Comparison of ENCODE assay signal across 10 cellular contexts in the genomic region with DNA sequence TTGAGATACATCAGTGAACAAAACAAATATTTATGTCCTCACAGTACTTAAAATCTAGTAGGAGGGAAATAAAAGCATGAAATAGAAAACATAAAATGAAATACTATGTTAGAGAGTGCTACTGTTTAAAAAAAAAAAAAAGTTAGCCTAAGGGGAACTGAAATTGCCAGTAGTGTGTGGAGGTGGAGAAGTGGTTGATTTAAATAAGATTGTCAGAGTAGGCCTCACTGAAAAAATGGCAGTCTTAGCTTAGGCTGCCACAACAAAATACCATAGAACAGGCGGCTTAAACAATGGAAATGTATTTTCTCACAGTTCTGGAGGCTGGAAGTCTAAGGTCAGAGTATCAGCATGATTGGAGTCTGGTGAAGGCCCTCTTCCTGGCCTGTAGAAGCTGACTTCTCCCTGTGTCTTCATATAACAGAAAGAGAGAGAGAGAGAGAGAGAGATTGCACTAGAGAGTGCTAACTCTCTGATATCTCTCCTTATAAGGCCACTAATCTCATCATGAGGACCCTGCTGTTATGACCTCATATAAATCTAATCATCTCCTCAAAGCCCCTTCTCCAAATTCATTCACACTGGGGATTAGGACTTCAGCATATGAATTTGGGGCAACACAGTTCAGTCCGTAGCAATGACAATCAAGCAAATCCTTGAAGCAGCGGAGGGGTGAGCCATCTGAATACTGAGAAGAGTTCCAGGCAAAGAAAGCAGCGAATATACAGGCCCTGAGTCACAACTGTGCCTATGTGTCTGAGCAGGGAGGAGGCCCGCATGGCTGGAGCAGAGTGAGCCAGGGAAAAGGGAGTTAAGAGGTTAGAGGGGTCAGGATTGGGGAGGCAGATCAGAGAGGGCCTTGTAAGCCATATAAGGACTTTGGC. TPM values are rescaled to one million over a fixed set of nuclear protein-coding genes. Genes with fewer than 3 reads are reported as not detected.
DNase-seq lines count a peak whose midpoint lies in the region; ATAC-seq and TF ChIP-seq lines count a peak whose summit lies in the region.
"Had no signal": no experiment of that assay in that cellular context is flagged by ENCODE, and none has a peak within 500 bp of the region (broad histone marks: within the 10 kb centered on the region; RNA-seq: fewer than 3 reads in every experiment).

No MANE protein-coding gene starts in this region.

- no peaks in the 10 kb centered on the region for H3K36me3 ChIP-seq in body of pancreas (replicated peaks in 1 of 2; ENCODE audit: insufficient read depth in 1 of 2, low read depth in 2 of 2)

- peak; percentile 53 for DNase-seq in M059J (ENCODE audit: low read depth)
- no peak for DNase-seq in memory B cell (ENCODE audit: low spot score in 2 of 2)
- DNase-seq in CD14-positive monocyte (ENCODE audit: low spot score) = no peak
- DNase-seq in activated T-cell treated with anti-CD3 and anti-CD28 coated beads, Interleukin-2, amount 50 U/mL, for 24 hours = no peak
- no peak for DNase-seq in body of pancreas
- no peak for DNase-seq in omental fat pad (ENCODE audit: low spot score)
- DNase-seq: activated naive CD8-positive, alpha-beta T cell treated with anti-CD3 and anti-CD28 coated beads, Interleukin-2, amount 10 ng/mL, durations not matched to agents 7 days and 5 days had no signal

- no peak for TF ChIP-seq POLR2A in body of pancreas (IDR thresholded peaks at IDR 0.05)

- H3K27me3 Mint-ChIP-seq in memory B cell (no peaks in the 10 kb centered on the region), CD14-positive monocyte (ENCODE audit: low read depth in 3 of 3) (peaks cover 2 to 6% (median 3%) of the 10 kb centered on the region in 3 donors)
- peaks cover 8% of the 10 kb centered on the region for H3K27me3 Mint-ChIP-seq in activated T-cell treated with anti-CD3 and anti-CD28 coated beads, Interleukin-2, amount 50 U/mL, for 24 hours

- H3K4me3 ChIP-seq in body of pancreas = no peak overlapping the region

- H3K27ac Mint-ChIP-seq in memory B cell = peak overlapping the region; percentile 72
- peak overlapping the region in 3 of 7 donors; percentile 3 to 33 (median 7) for H3K27ac Mint-ChIP-seq in CD14-positive monocyte
- H3K27ac Mint-ChIP-seq in activated T-cell treated with anti-CD3 and anti-CD28 coated beads, Interleukin-2, amount 50 U/mL, for 24 hours = no peak overlapping the region
- H3K27ac Mint-ChIP-seq: activated naive CD8-positive, alpha-beta T cell treated with anti-CD3 and anti-CD28 coated beads, Interleukin-2, amount 10 ng/mL, durations not matched to agents 7 days and 5 days had no signal

- TF ChIP-seq CTCF in CD14-positive monocyte (IDR thresholded peaks at IDR 0.05) (no peak), body of pancreas (IDR thresholded peaks at IDR 0.05) (no peak), omental fat pad (IDR thresholded peaks at IDR 0.05) (no peak)

- H3K4me3 Mint-ChIP-seq in memory B cell (no peak overlapping the region), CD14-positive monocyte (no peak overlapping the region)
- H3K4me3 Mint-ChIP-seq in activated T-cell treated with anti-CD3 and anti-CD28 coated beads, Interleukin-2, amount 50 U/mL, for 24 hours = no peak overlapping the region
- H3K4me3 Mint-ChIP-seq: activated naive CD8-positive, alpha-beta T cell treated with anti-CD3 and anti-CD28 coated beads, Interleukin-2, amount 10 ng/mL, durations not matched to agents 7 days and 5 days had no signal

- H3K4me1 ChIP-seq in body of pancreas = no peaks in the 10 kb centered on the region

- ATAC-seq in GM18867 (IDR thresholded peaks at IDR 0.05; ENCODE audit: unreplicated experiment) (peak; percentile 93), HG02571 (IDR thresholded peaks at IDR 0.05; ENCODE audit: unreplicated experiment) (peak; percentile 90), memory B cell (ENCODE audit: low read depth) (peak; percentile 99), body of pancreas (no peak), omental fat pad (ENCODE audit: low FRiP score) (no peak)

- no peaks in the 10 kb centered on the region for H3K9me3 Mint-ChIP-seq in memory B cell
- H3K9me3 Mint-ChIP-seq in CD14-positive monocyte = no peaks in the 10 kb centered on the region
- H3K9me3 Mint-ChIP-seq in activated T-cell treated with anti-CD3 and anti-CD28 coated beads, Interleukin-2, amount 50 U/mL, for 24 hours = no peaks in the 10 kb centered on the region
- H3K9me3 Mint-ChIP-seq: activated naive CD8-positive, alpha-beta T cell treated with anti-CD3 and anti-CD28 coated beads, Interleukin-2, amount 10 ng/mL, durations not matched to agents 7 days and 5 days had no signal

- H3K27me3 ChIP-seq in body of pancreas = no peaks in the 10 kb centered on the region

- no peaks in the 10 kb centered on the region for H3K9me3 ChIP-seq in body of pancreas

- peaks cover 2% of the 10 kb centered on the region for H3K36me3 Mint-ChIP-seq in memory B cell
- H3K36me3 Mint-ChIP-seq in CD14-positive monocyte = no peaks in the 10 kb centered on the region
- no peaks in the 10 kb centered on the region for H3K36me3 Mint-ChIP-seq in activated T-cell treated with anti-CD3 and anti-CD28 coated beads, Interleukin-2, amount 50 U/mL, for 24 hours (ENCODE audit: low read depth)
- H3K36me3 Mint-ChIP-seq: activated naive CD8-positive, alpha-beta T cell treated with anti-CD3 and anti-CD28 coated beads, Interleukin-2, amount 10 ng/mL, durations not matched to agents 7 days and 5 days had no signal

- intact Hi-C loops in CD14-positive monocyte (cut with micrococcal nuclease) = no loop called here
- intact Hi-C loops in body of pancreas (cut with DNase I) = no loop called here

- H3K27ac ChIP-seq in body of pancreas = no peak overlapping the region
- H3K27ac ChIP-seq: RWPE1 had no signal

- WGBS in body of pancreas, 2 donors = 81 to 87% methylated on average over 5 of the region's 5 CpGs

- peaks cover 31% of the 10 kb centered on the region for H3K4me1 Mint-ChIP-seq in memory B cell
- H3K4me1 Mint-ChIP-seq in CD14-positive monocyte = peaks cover 13% of the 10 kb centered on the region
- H3K4me1 Mint-ChIP-seq in activated T-cell treated with anti-CD3 and anti-CD28 coated beads, Interleukin-2, amount 50 U/mL, for 24 hours (ENCODE audit: low read depth) = no peaks in the 10 kb centered on the region
- H3K4me1 Mint-ChIP-seq: activated naive CD8-positive, alpha-beta T cell treated with anti-CD3 and anti-CD28 coated beads, Interleukin-2, amount 10 ng/mL, durations not matched to agents 7 days and 5 days had no signal

RNA-seq across cellular contexts. Expression of a gene that starts 23.6 kb away (rescaled TPM):
- total RNA-seq in M059J (2014; rRNA removed; shearing (Covaris generic)) = 0.71 and 1.6 TPM in 2 replicates
- under 1 TPM; 0.25 to 0.61 TPM for polyA plus RNA-seq in CD14-positive monocyte
- total RNA-seq in body of pancreas = 1 to 10 TPM in 1 of 2 donors, not detected in 1; 3.4 TPM
- total RNA-seq in omental fat pad = 10 to 100 TPM in 1 of 4 donors, 1 to 10 TPM in 3; 1.9 to 14.8 (median 2.7) TPM

RNA-seq across cellular contexts. Expression of a gene that starts 23.6 kb away (rescaled TPM):
- not detected in 2 replicates for total RNA-seq in M059J (2014; rRNA removed; shearing (Covaris generic))
- polyA plus RNA-seq in CD14-positive monocyte = not detected
- total RNA-seq in body of pancreas (not detected), omental fat pad (under 1 TPM in 1 of 4 donors, not detected in 3; 0.25 TPM)

RNA-seq across cellular contexts. Expression of a gene that starts 33.4 kb away (rescaled TPM):
- total RNA-seq in M059J (2014; rRNA removed; shearing (Covaris generic)) = not detected in 2 replicates
- not detected for polyA plus RNA-seq in CD14-positive monocyte
- total RNA-seq in body of pancreas (under 1 TPM in 1 of 2 donors, not detected in 1; 0.78 TPM), omental fat pad (not detected)
- total RNA-seq: activated naive CD8-positive, alpha-beta T cell treated with anti-CD3 and anti-CD28 coated beads, Interleukin-2, amount 10 ng/mL, durations not matched to agents 7 days and 5 days had no signal

Comparison
In these comparisons a context has a peak if more than half of its experiments do, and no peak if none do; other contexts are left out.
1. ATAC-seq: peak in GM18867 (single experiment), HG02571 (single experiment) and memory B cell (single experiment); none in body of pancreas (single experiment) and omental fat pad (single experiment).